8 cellular contexts compared by ENCODE assay signal in the genomic region with DNA sequence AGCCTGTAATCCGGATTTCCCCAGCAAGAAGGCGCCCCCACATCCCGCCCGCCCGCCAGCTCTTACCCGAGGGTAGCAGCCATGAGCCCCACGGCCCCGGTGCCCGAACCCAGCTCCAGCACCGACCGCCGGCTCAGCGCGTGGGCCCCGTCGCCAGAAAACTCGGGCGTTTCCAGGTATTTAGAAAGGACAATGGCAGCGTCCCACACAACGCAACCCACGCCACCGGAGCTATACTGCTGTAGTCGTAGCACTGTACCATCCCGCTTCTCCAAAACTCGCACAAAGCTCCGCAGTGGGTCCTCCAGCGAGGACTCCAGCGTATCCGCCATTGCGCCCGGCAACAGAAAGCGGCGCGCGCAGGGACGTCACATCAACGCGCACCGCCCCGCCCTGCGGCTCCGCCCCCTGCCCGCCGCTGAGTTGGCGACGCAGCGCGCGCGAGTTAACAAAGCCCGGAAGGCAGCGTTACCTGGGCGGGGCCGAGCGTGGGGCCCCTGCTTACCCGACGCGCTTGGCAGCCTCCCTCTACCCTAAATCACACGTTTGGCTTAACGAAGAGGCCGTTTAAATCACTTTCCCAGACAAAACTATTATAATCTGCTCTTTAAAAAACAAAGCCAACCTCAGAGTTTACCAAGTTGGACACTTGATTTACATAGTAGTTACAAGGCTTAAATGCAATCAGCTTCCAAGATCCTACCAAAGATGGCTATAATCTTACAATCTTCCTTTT. TPM values are rescaled to one million over a fixed set of nuclear protein-coding genes. Genes with fewer than 3 reads are reported as not detected.
A peak's percentile ranks its signal among the peaks of the same experiment; 100 is the strongest.
DNase-seq lines count a peak whose midpoint lies in the region; ATAC-seq and TF ChIP-seq lines count a peak whose summit lies in the region.

A gene (minus strand): TSS at position 352 of the 736 bp plus-strand sequence. CDS start 20 bp downstream, at position 332.

- H3K27me3 Mint-ChIP-seq in naive thymus-derived CD4-positive, alpha-beta T cell = no peaks in the 10 kb centered on the region
- no peaks in the 10 kb centered on the region for H3K27me3 Mint-ChIP-seq in stimulated activated memory B cell treated with anti-CD40 and anti-IgM and Interleukin-4, amounts not matched to agents 10 μg/mL and 1 μg/mL and 100 μg/mL, for 72 hours

- H3K4me1 ChIP-seq in naive thymus-derived CD4-positive, alpha-beta T cell (ENCODE audit: control insufficient read depth in 2 of 2, insufficient read depth in 2 of 2, low read length in 2 of 2) = peaks cover 18 to 20% of the 10 kb centered on the region in 2 donors

- peaks cover 11 to 37% (median 23%) of the 10 kb centered on the region in 7 donors for H3K4me1 Mint-ChIP-seq in naive thymus-derived CD4-positive, alpha-beta T cell
- H3K4me1 Mint-ChIP-seq in stimulated activated memory B cell treated with anti-CD40 and anti-IgM and Interleukin-4, amounts not matched to agents 10 μg/mL and 1 μg/mL and 100 μg/mL, for 72 hours = peaks cover 35% of the 10 kb centered on the region

- TF ChIP-seq CTCF in LNCaP clone FGC (IDR thresholded peaks at IDR 0.05; ENCODE audit: control insufficient read depth, extremely low read depth, insufficient read depth) = no peak
- TF ChIP-seq CTCF in fibroblast of mammary gland (conservative IDR thresholded peaks at IDR 0.05; ENCODE audit: control insufficient read depth, insufficient read depth, low read depth, low read length) = no peak

- intact Hi-C loops in naive thymus-derived CD4-positive, alpha-beta T cell (cut with micrococcal nuclease) = loop anchor here (1.0 to 5.0 kb wide), 19 partner anchors 11 to 530 kb away; a partner anchor contains a TSS

- peaks cover 0 to 20% (median 16%) of the 10 kb centered on the region in 5 donors for H3K36me3 Mint-ChIP-seq in naive thymus-derived CD4-positive, alpha-beta T cell
- peaks cover 25% of the 10 kb centered on the region for H3K36me3 Mint-ChIP-seq in stimulated activated memory B cell treated with anti-CD40 and anti-IgM and Interleukin-4, amounts not matched to agents 10 μg/mL and 1 μg/mL and 100 μg/mL, for 72 hours

- DNase-seq in EL = peak; percentile 89
- DNase-seq in H4 (ENCODE audit: low spot score) = peak; percentile 87
- peak; percentile 56 for DNase-seq in LNCaP clone FGC (ENCODE audit: low read depth)
- DNase-seq in RPMI8226 = peak; percentile 93
- DNase-seq in activated T-helper 1 cell treated with anti-CD3 and anti-CD28 coated beads, Interleukin-2, amount 50 U/mL, for 16 hours (ENCODE audit: low read depth in 1 of 2, low spot score in 1 of 2) = peak; percentile 93
- peak; percentile 83 for DNase-seq in fibroblast of mammary gland (ENCODE audit: low read depth)
- DNase-seq in naive thymus-derived CD4-positive, alpha-beta T cell = peak; percentile 93 to 97 (median 97)

- H3K27ac Mint-ChIP-seq in naive thymus-derived CD4-positive, alpha-beta T cell = peak within 1 kb of the TSS; percentile 97 to 99 (median 98)
- peak within 1 kb of the TSS; percentile 91 for H3K27ac Mint-ChIP-seq in stimulated activated memory B cell treated with anti-CD40 and anti-IgM and Interleukin-4, amounts not matched to agents 10 μg/mL and 1 μg/mL and 100 μg/mL, for 72 hours

- peaks cover 0 to 20% (median 6%) of the 10 kb centered on the region in 3 experiments for H3K36me3 ChIP-seq in naive thymus-derived CD4-positive, alpha-beta T cell (ENCODE audit: control insufficient read depth in 2 of 3, insufficient read depth in 3 of 3, low read length in 3 of 3)

- no peaks in the 10 kb centered on the region for H3K27me3 ChIP-seq in naive thymus-derived CD4-positive, alpha-beta T cell (ENCODE audit: control insufficient read depth in 2 of 2, insufficient read depth in 2 of 2, low read length in 2 of 2)

- H3K27ac ChIP-seq in naive thymus-derived CD4-positive, alpha-beta T cell (ENCODE audit: low read depth, low read length) = peak within 1 kb of the TSS; percentile 94

- no peaks in the 10 kb centered on the region for H3K9me3 Mint-ChIP-seq in naive thymus-derived CD4-positive, alpha-beta T cell
- no peaks in the 10 kb centered on the region for H3K9me3 Mint-ChIP-seq in stimulated activated memory B cell treated with anti-CD40 and anti-IgM and Interleukin-4, amounts not matched to agents 10 μg/mL and 1 μg/mL and 100 μg/mL, for 72 hours

- CTCF ChIA-PET in naive thymus-derived CD4-positive, alpha-beta T cell (lab: Charles Lee) = interaction anchor here (0.7 to 2.3 kb wide), 5 partner anchors 34 to 264 kb away, joined by 3 to 15 read pairs (median 5); a partner anchor contains a TSS

- POLR2A ChIA-PET in naive thymus-derived CD4-positive, alpha-beta T cell (lab: Charles Lee) = interaction anchor here (0.6 to 3.2 kb wide), 28 partner anchors 8 to 707 kb away, joined by 3 to 40 read pairs (median 5); a partner anchor contains a TSS

- H3K4me3 Mint-ChIP-seq in naive thymus-derived CD4-positive, alpha-beta T cell = peak within 1 kb of the TSS; percentile 92 to 98 (median 96)
- peak within 1 kb of the TSS; percentile 89 for H3K4me3 Mint-ChIP-seq in stimulated activated memory B cell treated with anti-CD40 and anti-IgM and Interleukin-4, amounts not matched to agents 10 μg/mL and 1 μg/mL and 100 μg/mL, for 72 hours

- H3K9me3 ChIP-seq in naive thymus-derived CD4-positive, alpha-beta T cell (ENCODE audit: control insufficient read depth in 2 of 3, low read length in 3 of 3) = no peaks in the 10 kb centered on the region

- H3K4me3 ChIP-seq in LNCaP clone FGC (ENCODE audit: low read depth, low read length) (peak within 1 kb of the TSS; percentile 79), fibroblast of mammary gland (ENCODE audit: control insufficient read depth, low read depth, low read length) (peak within 1 kb of the TSS; percentile 77)
- peak within 1 kb of the TSS; percentile 74 for H3K4me3 ChIP-seq in naive thymus-derived CD4-positive, alpha-beta T cell (ENCODE audit: low read length)

- peak; percentile 99 for ATAC-seq in naive thymus-derived CD4-positive, alpha-beta T cell
- ATAC-seq in stimulated activated memory B cell treated with anti-CD40 and anti-IgM and Interleukin-4, amounts not matched to agents 10 μg/mL and 1 μg/mL and 100 μg/mL, for 72 hours = peak; percentile 100

RNA-seq across cellular contexts. Expression of the gene that starts here (rescaled TPM):
- 5.1 and 5.8 TPM in 2 replicates for total RNA-seq in H4 (2014; rRNA removed; shearing (Covaris generic))
- 10 to 100 TPM; 10.3 to 25.9 (median 17.4) TPM for total RNA-seq in naive thymus-derived CD4-positive, alpha-beta T cell
- polyA plus RNA-seq in naive thymus-derived CD4-positive, alpha-beta T cell = 10 to 100 TPM in 1 of 2 donors, 1 to 10 TPM in 1; 7.5 to 13.4 TPM

Comparison
In these comparisons a context has a peak if more than half of its experiments do, and no peak if none do; other contexts are left out.
1. Peak in every context shown above with its lines: DNase-seq, ATAC-seq, H3K4me3 ChIP-seq and H3K27ac ChIP-seq.